In genomic region chr3:129439381-129439816, GRCh38 we compare ENCODE assay signal across 2 cellular contexts.
TF ChIP-seq lines count a peak whose summit lies in the region.

No MANE protein-coding gene starts in this region.

TF ChIP-seq in A549, 52 proteins besides CTCF, POLR2A, EP300 and RAD21:
- 0 out of 2 replicates have a peak, but pooled peaks have one; percentile 26 for TF ChIP-seq KDM1A (IDR thresholded peaks at IDR 0.05; ENCODE audit: low read depth)
- TF ChIP-seq HOXB5 (CRISPR knock-in tag; IDR thresholded peaks at IDR 0.05), result no peak
- peak; percentile 35; the same call in 1 of the 2 replicates for TF ChIP-seq PHF8 (IDR thresholded peaks at IDR 0.05; ENCODE audit: borderline replicate concordance, low read depth)
- TF ChIP-seq NR3C1 (IDR thresholded peaks at IDR 0.05), result no peak

TF ChIP-seq in HepG2, 621 proteins besides CTCF, POLR2A, EP300 and RAD21:
- no peak for TF ChIP-seq MED13 (CRISPR knock-in tag; IDR thresholded peaks at IDR 0.05)
- no peak for TF ChIP-seq PHF21A (CRISPR knock-in tag; IDR thresholded peaks at IDR 0.05)
- 0 out of 2 replicates have a peak, but pooled peaks have one; percentile 47 for TF ChIP-seq BRCA1 (CRISPR knock-in tag; IDR thresholded peaks at IDR 0.05)
- TF ChIP-seq IKZF1 (IDR thresholded peaks at IDR 0.05), result no peak
- TF ChIP-seq ZMYM3 (CRISPR knock-in tag; IDR thresholded peaks at IDR 0.05), result peak; percentile 91
- TF ChIP-seq RARA (CRISPR knock-in tag; IDR thresholded peaks at IDR 0.05), result no peak
- no peak for TF ChIP-seq RBFOX2 (IDR thresholded peaks at IDR 0.05; ENCODE audit: low read depth, low read length)
- TF ChIP-seq ATF3 (CRISPR knock-in tag; IDR thresholded peaks at IDR 0.05), result no peak
- peak; percentile 6; the same call in 1 of the 2 replicates for TF ChIP-seq RXRB (CRISPR knock-in tag; IDR thresholded peaks at IDR 0.05; ENCODE audit: borderline replicate concordance)
- TF ChIP-seq ZNF235 (CRISPR knock-in tag; IDR thresholded peaks at IDR 0.05; ENCODE audit: borderline replicate concordance), result 0 out of 2 replicates have a peak, but pooled peaks have one; percentile 49
- TF ChIP-seq EZH2 (conservative IDR thresholded peaks at IDR 0.05; ENCODE audit: low read depth, low read length), result no peak
- no peak; the same call in 1 of the 2 replicates for TF ChIP-seq ZFY (CRISPR knock-in tag; IDR thresholded peaks at IDR 0.05)
- TF ChIP-seq ATF5 (CRISPR knock-in tag; IDR thresholded peaks at IDR 0.05; ENCODE audit: low read depth), result 0 out of 2 replicates have a peak, but pooled peaks have one; percentile 32
- peak; percentile 10; the same call in 1 of the 2 replicates for TF ChIP-seq HNF4A (CRISPR knock-in tag; IDR thresholded peaks at IDR 0.05)
- peak; percentile 59; the same call in 1 of the 2 replicates for TF ChIP-seq TGIF2 (CRISPR knock-in tag; IDR thresholded peaks at IDR 0.05)
- 0 out of 2 replicates have a peak, but pooled peaks have one; percentile 19 for TF ChIP-seq ZNF746 (CRISPR knock-in tag; IDR thresholded peaks at IDR 0.05)
- 0 out of 2 replicates have a peak, but pooled peaks have one; percentile 23 for TF ChIP-seq ZNF678 (CRISPR knock-in tag; IDR thresholded peaks at IDR 0.05)
- peak; percentile 29 for TF ChIP-seq MED8 (CRISPR knock-in tag; IDR thresholded peaks at IDR 0.05; ENCODE audit: insufficient replicate concordance)
- no peak for TF ChIP-seq FOXP1 (IDR thresholded peaks at IDR 0.05)
- TF ChIP-seq FOXP1 (CRISPR knock-in tag; IDR thresholded peaks at IDR 0.05), result no peak
- 0 out of 2 replicates have a peak, but pooled peaks have one; percentile 58 for TF ChIP-seq ZNF138 (CRISPR knock-in tag; IDR thresholded peaks at IDR 0.05; ENCODE audit: low read depth)
- 0 out of 2 replicates have a peak, but pooled peaks have one; percentile 16 for TF ChIP-seq ZNF329 (CRISPR knock-in tag; IDR thresholded peaks at IDR 0.05; ENCODE audit: low read depth)
- peak; percentile 62; the same call in 1 of the 2 replicates for TF ChIP-seq ZNF891 (CRISPR knock-in tag; IDR thresholded peaks at IDR 0.05)
- no peak for TF ChIP-seq POLR2AphosphoS5 (IDR thresholded peaks at IDR 0.05; ENCODE audit: low read depth, low read length)
- 0 out of 2 replicates have a peak, but pooled peaks have one; percentile 7 for TF ChIP-seq MEIS2 (CRISPR knock-in tag; IDR thresholded peaks at IDR 0.05)
- TF ChIP-seq ZFP91 (CRISPR knock-in tag; IDR thresholded peaks at IDR 0.05; ENCODE audit: borderline replicate concordance), result no peak
- peak; percentile 64; the same call in 1 of the 2 replicates for TF ChIP-seq ADNP (CRISPR knock-in tag; IDR thresholded peaks at IDR 0.05)
- 0 out of 2 replicates have a peak, but pooled peaks have one; percentile 51 for TF ChIP-seq DNMT3B (CRISPR knock-in tag; conservative IDR thresholded peaks at IDR 0.05)
- no peak for TF ChIP-seq RNF2 (conservative IDR thresholded peaks at IDR 0.05; ENCODE audit: low read depth)
- peak; percentile 97 for TF ChIP-seq ZNF629 (CRISPR knock-in tag; conservative IDR thresholded peaks at IDR 0.05)
- TF ChIP-seq SP4 (CRISPR knock-in tag; IDR thresholded peaks at IDR 0.05), result no peak
- 0 out of 2 replicates have a peak, but pooled peaks have one; percentile 13 for TF ChIP-seq ZNF451 (CRISPR knock-in tag; IDR thresholded peaks at IDR 0.05)
- TF ChIP-seq ZNF558 (CRISPR knock-in tag; IDR thresholded peaks at IDR 0.05; ENCODE audit: borderline replicate concordance), result no peak
- TF ChIP-seq PITX1 (CRISPR knock-in tag; IDR thresholded peaks at IDR 0.05), result no peak
- no peak for TF ChIP-seq HOXA7 (CRISPR knock-in tag; IDR thresholded peaks at IDR 0.05)
- TF ChIP-seq ZNF780A (CRISPR knock-in tag; IDR thresholded peaks at IDR 0.05), result no peak
- 0 out of 2 replicates have a peak, but pooled peaks have one; percentile 29 for TF ChIP-seq ZNF232 (CRISPR knock-in tag; IDR thresholded peaks at IDR 0.05; ENCODE audit: borderline replicate concordance)
- 0 out of 2 replicates have a peak, but pooled peaks have one; percentile 17 for TF ChIP-seq YEATS4 (CRISPR knock-in tag; IDR thresholded peaks at IDR 0.05; ENCODE audit: borderline replicate concordance)
- no peak for TF ChIP-seq ZNF776 (CRISPR knock-in tag; IDR thresholded peaks at IDR 0.05)
- TF ChIP-seq MXI1 (IDR thresholded peaks at IDR 0.05; ENCODE audit: borderline replicate concordance, low read depth, low read length), result no peak
- TF ChIP-seq KDM1A (CRISPR knock-in tag; IDR thresholded peaks at IDR 0.05), result peak; percentile 74; the same call in 1 of the 2 replicates
- TF ChIP-seq ZNF766 (CRISPR knock-in tag; IDR thresholded peaks at IDR 0.05; ENCODE audit: borderline replicate concordance), result peak; percentile 17; the same call in 1 of the 2 replicates
- TF ChIP-seq CHD4 (IDR thresholded peaks at IDR 0.05; ENCODE audit: borderline replicate concordance, low read length), result peak; percentile 81
- TF ChIP-seq ZNF883 (CRISPR knock-in tag; IDR thresholded peaks at IDR 0.05; ENCODE audit: not compliant biosample characterization), result peak; percentile 83
- TF ChIP-seq GPBP1L1 (CRISPR knock-in tag; IDR thresholded peaks at IDR 0.05), result no peak
- no peak for TF ChIP-seq TCF12 (IDR thresholded peaks at IDR 0.05)
- 0 out of 2 replicates have a peak, but pooled peaks have one; percentile 50 for TF ChIP-seq TCF12 (CRISPR knock-in tag; IDR thresholded peaks at IDR 0.05)
